In genomic region chr3:135905058-135905724, GRCh38 we compare ENCODE assay signal across 11 cellular contexts.
A peak's percentile ranks its signal among the peaks of the same experiment; 100 is the strongest.
DNase-seq lines count a peak whose midpoint lies in the region; ATAC-seq and TF ChIP-seq lines count a peak whose summit lies in the region.
"Had no signal": no experiment of that assay in that cellular context is flagged by ENCODE, and none has a peak within 500 bp of the region (broad histone marks: within the 10 kb centered on the region; RNA-seq: fewer than 3 reads in every experiment).

No MANE protein-coding gene starts in this region.

- H3K9ac ChIP-seq in NT2/D1 (ENCODE audit: insufficient read length, low read depth), result no peak overlapping the region
- H3K9ac ChIP-seq in parathyroid adenoma, result no peak overlapping the region

- H3K9me3 ChIP-seq in NT2/D1 (ENCODE audit: insufficient read depth, low read length) (0 out of 2 replicates have a peak, but pooled peaks cover 14% of the 10 kb centered on the region), esophagus muscularis mucosa (no peaks in the 10 kb centered on the region), parathyroid adenoma (ENCODE audit: control insufficient read depth, low read length) (no peaks in the 10 kb centered on the region)

- intact Hi-C loops in esophagus muscularis mucosa (cut with DNase I), result no loop called here

- no peak for TF ChIP-seq EP300 in esophagus muscularis mucosa (IDR thresholded peaks at IDR 0.05)

- H3K27me3 ChIP-seq in NT2/D1 (ENCODE audit: insufficient read depth, insufficient read length) (no peaks in the 10 kb centered on the region), esophagus muscularis mucosa (no peaks in the 10 kb centered on the region), parathyroid adenoma (ENCODE audit: control insufficient read depth, insufficient read depth, low read length) (no peaks in the 10 kb centered on the region)

- WGBS in esophagus muscularis mucosa, result 55% methylated on average over 5 of the region's 5 CpGs

- H3K36me3 ChIP-seq in NT2/D1 (ENCODE audit: insufficient read depth, insufficient read length, low read length) (no peaks in the 10 kb centered on the region), esophagus muscularis mucosa (no peaks in the 10 kb centered on the region), parathyroid adenoma (ENCODE audit: control insufficient read depth, insufficient read depth, low read length) (no peaks in the 10 kb centered on the region)

- H3K27ac ChIP-seq in esophagus muscularis mucosa (replicated peaks in 1 of 4), result no peak overlapping the region
- no peak overlapping the region for H3K27ac ChIP-seq in parathyroid adenoma

- ATAC-seq in HG03469 (IDR thresholded peaks at IDR 0.05; ENCODE audit: unreplicated experiment), result no peak
- ATAC-seq in activated CD4-positive, CD25-positive, alpha-beta regulatory T cell treated with anti-CD3 and anti-CD28 coated beads, Interleukin-2, amount 50 U/mL, for 24 hours, result no peak

- peak overlapping the region; percentile 38 for H2AFZ ChIP-seq in parathyroid adenoma

- H3K79me2 ChIP-seq in parathyroid adenoma, result no peaks in the 10 kb centered on the region

- no peak overlapping the region for H3K4me3 ChIP-seq in NT2/D1 (ENCODE audit: insufficient read length, low read depth)
- H3K4me3 ChIP-seq in esophagus muscularis mucosa, result no peak overlapping the region
- no peak overlapping the region for H3K4me3 ChIP-seq in parathyroid adenoma (ENCODE audit: low read depth, low read length)

- TF ChIP-seq CTCF in esophagus muscularis mucosa (IDR thresholded peaks at IDR 0.05) (no peak), parathyroid adenoma (IDR thresholded peaks at IDR 0.05) (peak; percentile 44)

- H3K4me1 ChIP-seq in NT2/D1 (ENCODE audit: insufficient read depth, insufficient read length), result no peaks in the 10 kb centered on the region
- no peaks in the 10 kb centered on the region for H3K4me1 ChIP-seq in esophagus muscularis mucosa
- peaks cover 30% of the 10 kb centered on the region for H3K4me1 ChIP-seq in parathyroid adenoma

- DNase-seq in DMS53 (lab: John Stamatoyannopoulos, UW), result peak; percentile 25
- no peak for DNase-seq in DMS53 treated with DMSO at 0.1 percent for 48 hours (lab: John Stamatoyannopoulos, UW; ENCODE audit: unreplicated experiment)
- DNase-seq in NT2/D1 (ENCODE audit: low read depth, low spot score), result peak; percentile 20
- peak; percentile 34 for DNase-seq in esophagus muscularis mucosa (ENCODE audit: extremely low spot score)
- no peak for DNase-seq in SW 1271 (lab: John Stamatoyannopoulos, UW)
- DNase-seq: 8988T, anterior cingulate cortex, NCI-H1048 had no signal

- no peak for TF ChIP-seq POLR2A in esophagus muscularis mucosa (IDR thresholded peaks at IDR 0.05; ENCODE audit: low read depth)

- no peak overlapping the region for H3K4me2 ChIP-seq in parathyroid adenoma (ENCODE audit: low read length)

Comparison
In these comparisons a context has a peak if more than half of its experiments do, and no peak if none do; other contexts are left out.
1. DNase-seq: peak in DMS53 (single experiment), NT2/D1 (single experiment) and esophagus muscularis mucosa (single experiment); none in DMS53 treated with DMSO at 0.1 percent for 48 hours (single experiment) and SW 1271 (0 of 2).